22 cellular contexts compared by ENCODE assay signal in genomic region chr15:31060429-31061140, GRCh38. TPM values are rescaled to one million over a fixed set of nuclear protein-coding genes. Genes with fewer than 3 reads are reported as not detected.
DNase-seq lines count a peak whose midpoint lies in the region; ATAC-seq, FAIRE-seq and TF ChIP-seq lines count a peak whose summit lies in the region.
"Had no signal": no experiment of that assay in that cellular context is flagged by ENCODE, and none has a peak within 500 bp of the region (broad histone marks: within the 10 kb centered on the region; RNA-seq: fewer than 3 reads in every experiment).

No MANE protein-coding gene starts in this region.

- ATAC-seq in body of pancreas (peak; percentile 84), right lobe of liver (peak; percentile 80 to 87 (median 82)), GM19455 (IDR thresholded peaks at IDR 0.05; ENCODE audit: unreplicated experiment) (no peak)
- ATAC-seq: GM12878 had no signal

- 0 out of 2 replicates have a peak overlapping the region, but pooled peaks have one; percentile 16 for H2AFZ ChIP-seq in H1 (ENCODE audit: low read length)
- H2AFZ ChIP-seq: GM23248 had no signal

- TF ChIP-seq POLR2A in body of pancreas (IDR thresholded peaks at IDR 0.05): no peak
- TF ChIP-seq POLR2A in H1 (IDR thresholded peaks at IDR 0.05; ENCODE audit: control extremely low read depth in 1 of 2, low read depth in 2 of 2, low read length in 2 of 2): no peak
- no peak for TF ChIP-seq POLR2A in right lobe of liver (IDR thresholded peaks at IDR 0.05)

- CTCF ChIA-PET in H1 (lab: Charles Lee; ENCODE audit: partially characterized antibody): no interaction called here

- no peaks in the 10 kb centered on the region for H3K79me1 ChIP-seq in H1 (ENCODE audit: low read depth, low read length)

- H3K4me1 ChIP-seq in body of pancreas (peaks cover 8% of the 10 kb centered on the region), H1 (replicated peaks in 1 of 4; ENCODE audit: control insufficient read depth in 3 of 4, insufficient read depth in 4 of 4, low read length in 3 of 4) (no peaks in the 10 kb centered on the region; a peak in 1 of 7 replicates), right lobe of liver (peaks cover 0 to 9% (median 3%) of the 10 kb centered on the region in 4 donors), endodermal cell (ENCODE audit: control insufficient read depth, insufficient read depth, low read length) (no peaks in the 10 kb centered on the region)
- H3K4me1 ChIP-seq: BLaER1 treated with 17β-estradiol and CSF1 and Interleukin-3, amounts not matched to agents 10 nM and 100 nM had no signal

- no peaks in the 10 kb centered on the region for H3K9me3 ChIP-seq in body of pancreas
- H3K9me3 ChIP-seq in H1 (ENCODE audit: insufficient read depth in 2 of 2, low read depth in 1 of 2, low read length in 1 of 2): peaks cover 5 to 6% of the 10 kb centered on the region in 2 experiments; a peak in 1 of 4 replicates
- H3K9me3 ChIP-seq in right lobe of liver: no peaks in the 10 kb centered on the region
- H3K9me3 ChIP-seq in endodermal cell (ENCODE audit: control insufficient read depth, low read length): no peaks in the 10 kb centered on the region

- H3K4me3 Mint-ChIP-seq in nephron progenitor cell (no peak overlapping the region), endodermal cell (no peak overlapping the region)
- H3K4me3 Mint-ChIP-seq: CD8-positive, alpha-beta memory T cell had no signal

- H2AK5ac ChIP-seq in H1 (ENCODE audit: low read depth, low read length): no peak overlapping the region

- no peaks in the 10 kb centered on the region for H3K27me3 ChIP-seq in body of pancreas
- no peaks in the 10 kb centered on the region for H3K27me3 ChIP-seq in H1 (replicated peaks in 1 of 4; ENCODE audit: control insufficient read depth in 3 of 4, extremely low read depth in 1 of 4, insufficient read depth in 3 of 4, low read length in 3 of 4)
- no peaks in the 10 kb centered on the region for H3K27me3 ChIP-seq in right lobe of liver
- H3K27me3 ChIP-seq in endodermal cell (ENCODE audit: control insufficient read depth, insufficient read depth, low read length, poor library complexity, severe bottlenecking): no peaks in the 10 kb centered on the region
- H3K27me3 ChIP-seq: BLaER1 treated with 17β-estradiol and CSF1 and Interleukin-3, amounts not matched to agents 10 nM and 100 nM had no signal

- H2BK12ac ChIP-seq in H1 (ENCODE audit: low read depth, low read length): 0 out of 2 replicates have a peak overlapping the region, but pooled peaks have one; percentile 10

- peak overlapping the region in 3 of 4 donors; percentile 29 to 69 (median 46) for H3K27ac ChIP-seq in body of pancreas
- H3K27ac ChIP-seq in H1 (ENCODE audit: low read depth, low read length): no peak overlapping the region
- no peak overlapping the region for H3K27ac ChIP-seq in right lobe of liver
- no peak overlapping the region for H3K27ac ChIP-seq in endodermal cell (ENCODE audit: low read depth, low read length)
- H3K27ac ChIP-seq: BLaER1 treated with 17β-estradiol and CSF1 and Interleukin-3, amounts not matched to agents 10 nM and 100 nM; GM23248; HL-60 had no signal

- H2BK20ac ChIP-seq in H1 (ENCODE audit: low read length): no peak overlapping the region

- TF ChIP-seq EP300 in H1 (IDR thresholded peaks at IDR 0.05; ENCODE audit: borderline replicate concordance in 1 of 2, low read depth in 2 of 2, low read length in 2 of 2): no peak

- no peak overlapping the region for H4K5ac ChIP-seq in H1 (ENCODE audit: insufficient read length, low read depth, low read length)

- H3K4me1 Mint-ChIP-seq in nephron progenitor cell (no peaks in the 10 kb centered on the region), endodermal cell (no peaks in the 10 kb centered on the region)
- H3K4me1 Mint-ChIP-seq: CD8-positive, alpha-beta memory T cell had no signal

- H3K4me2 ChIP-seq in H1 (ENCODE audit: insufficient read depth in 1 of 2, low read depth in 2 of 2, low read length in 2 of 2): no peak overlapping the region
- H3K4me2 ChIP-seq: BLaER1 treated with 17β-estradiol and CSF1 and Interleukin-3, amounts not matched to agents 10 nM and 100 nM had no signal

- H2BK5ac ChIP-seq in H1 (ENCODE audit: low read depth, low read length): no peak overlapping the region

- H3K27me3 Mint-ChIP-seq in nephron progenitor cell (ENCODE audit: low read depth, poor library complexity) (peaks cover 12% of the 10 kb centered on the region), endodermal cell (ENCODE audit: insufficient read depth) (no peaks in the 10 kb centered on the region)

- no peaks in the 10 kb centered on the region for H3K79me2 ChIP-seq in H1 (ENCODE audit: control insufficient read depth in 1 of 2, insufficient read depth in 2 of 2, low read length in 2 of 2)

- H3K9me3 Mint-ChIP-seq in nephron progenitor cell: peaks cover 29% of the 10 kb centered on the region
- peaks cover 9% of the 10 kb centered on the region for H3K9me3 Mint-ChIP-seq in endodermal cell

- H4K8ac ChIP-seq in H1 (ENCODE audit: extremely low read depth, insufficient read depth, low read length): no peak overlapping the region

- 50 to 51% methylated on average over 15 of the region's 15 CpGs for WGBS in body of pancreas, 2 donors
- 81% methylated on average over 15 of the region's 15 CpGs; no CpG with 5 or more reads in 1 of the 2 experiments for WGBS in H1 (ENCODE audit: extremely low coverage in 1 of 2, insufficient coverage in 1 of 2, insufficient read length in 1 of 2, insufficient replicate concordance in 2 of 2, low coverage in 1 of 2, low lambda C conversion rate in 2 of 2, missing lambda C conversion rate in 1 of 2), 2 experiments
- WGBS in right lobe of liver (ENCODE audit: insufficient coverage, low coverage, low lambda C conversion rate, missing lambda C conversion rate): 31% methylated on average over 7 of the region's 15 CpGs
- whole genome bisulfite sequencing in endodermal cell (ENCODE audit: insufficient coverage in 1 of 2, insufficient read length in 1 of 2), 2 experiments: 92 to 93% methylated on average over 15 of the region's 15 CpGs

- no peak overlapping the region for H3K23ac ChIP-seq in H1 (ENCODE audit: insufficient read length)

- no peak overlapping the region for H3K56ac ChIP-seq in H1 (replicated peaks; ENCODE audit: insufficient read length, low read depth, low read length)

- H3K18ac ChIP-seq in H1 (ENCODE audit: extremely low read depth, low read length): peak overlapping the region; percentile 62

- TF ChIP-seq CTCF in body of pancreas (IDR thresholded peaks at IDR 0.05): peak in 3 of 7 experiments; percentile 9 to 21 (median 18)
- TF ChIP-seq CTCF in H1 (IDR thresholded peaks at IDR 0.05; ENCODE audit: control extremely low read depth in 1 of 3, insufficient read depth in 1 of 3, low read depth in 1 of 3, low read length in 3 of 3): no peak
- no peak for TF ChIP-seq CTCF in right lobe of liver (IDR thresholded peaks at IDR 0.05)
- no peak for TF ChIP-seq CTCF in nephron progenitor cell (IDR thresholded peaks at IDR 0.05)
- TF ChIP-seq CTCF in endodermal cell (conservative IDR thresholded peaks at IDR 0.05): no peak

- intact Hi-C loops in body of pancreas (cut with DNase I) (no loop called here), right lobe of liver (cut with DNase I) (no loop called here)

- DNase-seq in body of pancreas (peak; percentile 36 to 47 (median 44)), H1 (ENCODE audit: low read depth in 1 of 2, low spot score in 2 of 2) (no peak), right lobe of liver (peak in 2 of 3 donors; percentile 43 to 62), renal cortical epithelial cell (ENCODE audit: low read depth) (peak; percentile 52), nephron progenitor cell (no peak), endodermal cell (no peak)
- DNase-seq: CD8-positive, alpha-beta memory T cell; DMS53; EL; GM23248; HCEC 1CT; IMR-90; NCI-H1417; NCI-H187; NCI-H345; NCI-H526 had no signal

- H3K14ac ChIP-seq in H1 (ENCODE audit: insufficient read length): no peak overlapping the region

- H3K36me3 ChIP-seq in body of pancreas (replicated peaks in 1 of 2; ENCODE audit: insufficient read depth in 1 of 2, low read depth in 2 of 2): no peaks in the 10 kb centered on the region
- H3K36me3 ChIP-seq in H1 (ENCODE audit: control insufficient read depth in 2 of 4, insufficient read depth in 4 of 4, low read length in 3 of 4): no peaks in the 10 kb centered on the region
- H3K36me3 ChIP-seq in right lobe of liver: no peaks in the 10 kb centered on the region
- no peaks in the 10 kb centered on the region for H3K36me3 ChIP-seq in endodermal cell (ENCODE audit: control insufficient read depth, insufficient read depth, low read length)
- H3K36me3 ChIP-seq: BLaER1 treated with 17β-estradiol and CSF1 and Interleukin-3, amounts not matched to agents 10 nM and 100 nM had no signal

- H3K27ac Mint-ChIP-seq in nephron progenitor cell (no peak overlapping the region), endodermal cell (no peak overlapping the region)

- H2BK120ac ChIP-seq in H1 (replicated peaks; ENCODE audit: low read depth, low read length): no peak overlapping the region

- POLR2A ChIA-PET in H1 (lab: Charles Lee; ENCODE audit: partially characterized antibody): interaction anchor here (0.7 kb wide), 1 partner anchor 108 kb away, joined by 3 read pairs; no protein-coding TSS in a partner anchor

- H4K20me1 ChIP-seq in H1 (replicated peaks in 1 of 2; ENCODE audit: control insufficient read depth in 1 of 2, insufficient read depth in 2 of 2, low read length in 2 of 2): no peaks in the 10 kb centered on the region
- H4K20me1 ChIP-seq: BLaER1 treated with 17β-estradiol and CSF1 and Interleukin-3, amounts not matched to agents 10 nM and 100 nM had no signal

- H4K91ac ChIP-seq in H1 (replicated peaks; ENCODE audit: insufficient read length, low read length): no peak overlapping the region

- H3K4me3 ChIP-seq in body of pancreas (no peak overlapping the region), H1 (ENCODE audit: extremely low read depth in 1 of 4, insufficient read depth in 2 of 4, low read depth in 3 of 4, low read length in 4 of 4) (no peak overlapping the region), right lobe of liver (no peak overlapping the region), endodermal cell (ENCODE audit: low read length) (no peak overlapping the region)
- H3K4me3 ChIP-seq: BLaER1 treated with 17β-estradiol and CSF1 and Interleukin-3, amounts not matched to agents 10 nM and 100 nM; GM12878; GM23248 had no signal

- no peaks in the 10 kb centered on the region for H3K36me3 Mint-ChIP-seq in nephron progenitor cell (ENCODE audit: low read depth)
- H3K36me3 Mint-ChIP-seq in endodermal cell (ENCODE audit: low read depth): no peaks in the 10 kb centered on the region

- FAIRE-seq in H1 (lab: Jason Lieb, UNC): no peak
- FAIRE-seq: GM12878, GM19239 had no signal

- peaks cover 3% of the 10 kb centered on the region; the same call in 1 of the 2 replicates for H3K23me2 ChIP-seq in H1 (ENCODE audit: low read depth, low read length)

- H2BK15ac ChIP-seq in H1 (ENCODE audit: low read length): 0 out of 2 replicates have a peak overlapping the region, but pooled peaks have one; percentile 8

- H3K9ac ChIP-seq in H1 (replicated peaks in 1 of 4; ENCODE audit: extremely low read depth in 1 of 4, low read depth in 3 of 4, low read length in 3 of 4) (no peak overlapping the region), endodermal cell (ENCODE audit: extremely low read depth, low read length, poor library complexity, severe bottlenecking) (no peak overlapping the region)
- H3K9ac ChIP-seq: BLaER1 treated with 17β-estradiol and CSF1 and Interleukin-3, amounts not matched to agents 10 nM and 100 nM; GM23248 had no signal

- H3K4ac ChIP-seq in H1 (replicated peaks; ENCODE audit: insufficient read length, low read depth, low read length): no peak overlapping the region

- TF ChIP-seq RAD21 in H1 (IDR thresholded peaks at IDR 0.05 in 1 of 2, conservative IDR thresholded peaks at IDR 0.05 in 1 of 2; ENCODE audit: low read depth in 2 of 2, low read length in 2 of 2): no peak

RNA-seq across cellular contexts. Expression of gene TRPM1, which starts 40.9 kb away (rescaled TPM):
- not detected for total RNA-seq in body of pancreas
- not detected in 2 replicates for total RNA-seq in H1 (2021; fragmentation: NEBNext Ultra II Directional; extraction: Animal tissue kit (Norgen Biotek cat#: 25700))
- 0.05 and 0.16 TPM in 2 replicates for polyA plus RNA-seq in H1 (2011; rRNA removed)
- polyA plus RNA-seq in H1 (2011; cell fraction: cytosol; rRNA removed): 0.08 TPM
- polyA plus RNA-seq in H1 (2011; cell fraction: nucleus; rRNA removed): 0.21 TPM
- 0.07 to 0.17 TPM in 2 of 4 replicates, not detected in the others for polyA plus RNA-seq in H1 (2012, experiment 1 of 2)
- polyA plus RNA-seq in H1 (2012, experiment 2 of 2): not detected
- 0.24 TPM for polyA plus RNA-seq in H1 (2013, experiment 1 of 2)
- polyA plus RNA-seq in H1 (2013, experiment 2 of 2): 0.33 TPM
- polyA minus RNA-seq in H1 (2011; rRNA and poly(A)+ RNA removed): 0.12 and 0.25 TPM in 2 replicates
- not detected for polyA minus RNA-seq in H1 (2011; cell fraction: cytosol; rRNA and poly(A)+ RNA removed)
- polyA minus RNA-seq in H1 (2011; cell fraction: nucleus; rRNA and poly(A)+ RNA removed): not detected
- not detected for total RNA-seq in right lobe of liver
- total RNA-seq in renal cortical epithelial cell: not detected in 2 replicates
- total RNA-seq in endodermal cell: not detected
- 0.28 TPM for polyA plus RNA-seq in endodermal cell (2013, experiment 1 of 2)
- not detected for polyA plus RNA-seq in endodermal cell (2013, experiment 2 of 2)
- total RNA-seq: CD8-positive, alpha-beta memory T cell; GM23248; HT1080; IMR-90 had no signal
- polyA plus RNA-seq: GM23248, IMR-90 had no signal

Comparison
In these comparisons a context has a peak if more than half of its experiments do, and no peak if none do; other contexts are left out.
1. DNase-seq: peak in body of pancreas (4 of 4), right lobe of liver (2 of 3) and renal cortical epithelial cell (single experiment); none in H1 (0 of 2), nephron progenitor cell (single experiment) and endodermal cell (single experiment).
2. H3K27ac ChIP-seq: peak in body of pancreas (3 of 4); none in H1 (single experiment), right lobe of liver (0 of 3) and endodermal cell (single experiment).